17 cellular contexts compared by ENCODE assay signal in the genomic region with DNA sequence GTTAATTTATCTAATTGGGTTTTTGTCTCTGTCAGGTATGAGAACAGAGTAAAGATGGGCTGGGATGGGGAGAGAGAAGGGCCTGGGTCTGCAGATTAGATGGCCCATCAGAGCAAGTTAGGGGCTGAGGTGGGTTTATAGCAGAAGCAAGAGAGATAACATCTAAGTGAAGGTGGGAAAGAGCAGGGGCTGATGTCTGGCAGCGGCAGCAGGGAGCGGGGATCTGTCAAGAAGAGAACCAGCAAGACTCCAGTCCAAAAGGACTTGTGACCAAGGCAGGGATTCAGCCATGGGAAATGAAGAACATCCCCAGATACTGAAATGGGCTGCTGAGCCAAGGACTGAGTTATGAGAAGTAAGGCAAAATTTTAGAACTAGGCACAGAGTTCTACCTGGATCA.
"Had no signal": no experiment of that assay in that cellular context is flagged by ENCODE, and none has a peak within 500 bp of the region (broad histone marks: within the 10 kb centered on the region; RNA-seq: fewer than 3 reads in every experiment).

No MANE protein-coding gene starts in this region.

- DNase-seq: cortex of kidney; dorsolateral prefrontal cortex; effector CD8-positive, alpha-beta T cell; heart right ventricle; hypothalamus; kidney glomerular epithelial cell; psoas muscle; retina; right lobe of liver; stimulated activated CD4-positive, alpha-beta T cell treated with anti-CD3 and anti-CD28 coated beads, Interleukin-4, amount 100 ng/mL, for 1 hour; stimulated activated CD8-positive, alpha-beta memory T cell treated with anti-CD3 and anti-CD28 coated beads, Interleukin-4, amount 100 ng/mL, for 48 hours had no signal

- H3K4me3 ChIP-seq: dorsolateral prefrontal cortex, heart right ventricle, psoas muscle, right lobe of liver, tibial nerve had no signal

- H3K9me3 Mint-ChIP-seq: stimulated activated effector memory CD8-positive, alpha-beta T cell treated with anti-CD3 and anti-CD28 coated beads, Interleukin-12 subunit alpha, Interleukin-12 subunit beta, amount 100 ng/mL, for 72 hours; stimulated activated naive CD8-positive, alpha-beta T cell treated with anti-CD3 and anti-CD28 coated beads, Interleukin-15, Interleukin-2, amounts not matched to agents 100 ng/mL and 50 ng/mL, for 24 hours had no signal

- H3K36me3 Mint-ChIP-seq: mesothelial cell of epicardium; natural killer cell treated with Interleukin-12 subunit alpha and Interleukin-12 subunit beta and Interleukin-15 and Interleukin-18, amount 100 ng/mL, for 72 hours; stimulated activated effector memory CD8-positive, alpha-beta T cell treated with anti-CD3 and anti-CD28 coated beads, Interleukin-12 subunit alpha, Interleukin-12 subunit beta, amount 100 ng/mL, for 72 hours had no signal

- H3K9me3 ChIP-seq: heart right ventricle, neutrophil, psoas muscle, right lobe of liver, tibial nerve had no signal

- H3K4me3 Mint-ChIP-seq: mesothelial cell of epicardium; natural killer cell treated with Interleukin-12 subunit alpha and Interleukin-12 subunit beta and Interleukin-15 and Interleukin-18, amount 100 ng/mL, for 72 hours; stimulated activated effector memory CD8-positive, alpha-beta T cell treated with anti-CD3 and anti-CD28 coated beads, Interleukin-12 subunit alpha, Interleukin-12 subunit beta, amount 100 ng/mL, for 72 hours; stimulated activated naive CD8-positive, alpha-beta T cell treated with anti-CD3 and anti-CD28 coated beads, Interleukin-15, Interleukin-2, amounts not matched to agents 100 ng/mL and 50 ng/mL, for 24 hours had no signal

- ATAC-seq: heart right ventricle; natural killer cell treated with Interleukin-12 subunit alpha and Interleukin-12 subunit beta and Interleukin-15 and Interleukin-18, amount 100 ng/mL, for 72 hours; psoas muscle; right lobe of liver; stimulated activated effector memory CD8-positive, alpha-beta T cell treated with anti-CD3 and anti-CD28 coated beads, Interleukin-12 subunit alpha, Interleukin-12 subunit beta, amount 100 ng/mL, for 72 hours had no signal

- H3K27ac Mint-ChIP-seq: mesothelial cell of epicardium; natural killer cell treated with Interleukin-12 subunit alpha and Interleukin-12 subunit beta and Interleukin-15 and Interleukin-18, amount 100 ng/mL, for 72 hours; stimulated activated effector memory CD8-positive, alpha-beta T cell treated with anti-CD3 and anti-CD28 coated beads, Interleukin-12 subunit alpha, Interleukin-12 subunit beta, amount 100 ng/mL, for 72 hours; stimulated activated naive CD8-positive, alpha-beta T cell treated with anti-CD3 and anti-CD28 coated beads, Interleukin-15, Interleukin-2, amounts not matched to agents 100 ng/mL and 50 ng/mL, for 24 hours had no signal

- H3K27me3 Mint-ChIP-seq: natural killer cell treated with Interleukin-12 subunit alpha and Interleukin-12 subunit beta and Interleukin-15 and Interleukin-18, amount 100 ng/mL, for 72 hours; stimulated activated naive CD8-positive, alpha-beta T cell treated with anti-CD3 and anti-CD28 coated beads, Interleukin-15, Interleukin-2, amounts not matched to agents 100 ng/mL and 50 ng/mL, for 24 hours had no signal

- H3K27ac ChIP-seq: neutrophil, psoas muscle, right lobe of liver, tibial nerve had no signal

- H3K36me3 ChIP-seq: heart right ventricle, neutrophil, right lobe of liver, tibial nerve had no signal

- H3K27me3 ChIP-seq: dorsolateral prefrontal cortex, heart right ventricle, neutrophil, right lobe of liver, tibial nerve had no signal
